In genomic region chr7:734214-734613, GRCh38 we compare ENCODE assay signal across 27 cellular contexts.
"Had no signal": no experiment of that assay in that cellular context is flagged by ENCODE, and none has a peak within 500 bp of the region (broad histone marks: within the 10 kb centered on the region; RNA-seq: fewer than 3 reads in every experiment).

No MANE protein-coding gene starts in this region.

- H3K27ac Mint-ChIP-seq: activated B cell treated with CpG ODN at 0.5 μM for 24 hours; activated CD4-positive, alpha-beta T cell treated with anti-CD3 and anti-CD28 coated beads, Interleukin-2, amount 10 ng/mL, durations not matched to agents 24 days and 14 days; activated CD8-positive, alpha-beta memory T cell treated with anti-CD3 and anti-CD28 coated beads, Interleukin-2, amount 10 ng/mL, durations not matched to agents 7 days and 5 days; activated naive CD4-positive, alpha-beta T cell treated with anti-CD3 and anti-CD28 coated beads, Interleukin-2, amount 50 U/mL, for 24 hours; activated T-cell treated with anti-CD3 and anti-CD28 coated beads, Interleukin-2, amount 50 U/mL, for 24 hours; activated T-helper 1 cell treated with anti-CD3 and anti-CD28 coated beads, Interleukin-12 subunit alpha, Interleukin-12 subunit beta, Interleukin-2, Interleukin-4 antibody, amounts not matched to agents 30 ng/mL and 10 ng/mL and 1 ng/mL, durations not matched to agents 14 hours and 24 hours and 36 hours; T-helper 17 cell had no signal

- H3K27me3 Mint-ChIP-seq: activated B cell treated with CpG ODN at 0.5 μM for 24 hours; activated CD4-positive, alpha-beta T cell treated with anti-CD3 and anti-CD28 coated beads, Interleukin-2, amount 10 ng/mL, durations not matched to agents 24 days and 14 days; activated CD8-positive, alpha-beta memory T cell treated with anti-CD3 and anti-CD28 coated beads, Interleukin-2, amount 10 ng/mL, durations not matched to agents 7 days and 5 days; activated naive CD4-positive, alpha-beta T cell treated with anti-CD3 and anti-CD28 coated beads, Interleukin-2, amount 50 U/mL, for 24 hours; activated T-cell treated with anti-CD3 and anti-CD28 coated beads, Interleukin-2, amount 50 U/mL, for 24 hours; T-helper 17 cell had no signal

- FAIRE-seq: RCC 7860 had no signal

- H3K4me3 Mint-ChIP-seq: activated B cell treated with CpG ODN at 0.5 μM for 24 hours; activated CD4-positive, alpha-beta T cell treated with anti-CD3 and anti-CD28 coated beads, Interleukin-2, amount 10 ng/mL, durations not matched to agents 24 days and 14 days; activated CD8-positive, alpha-beta memory T cell treated with anti-CD3 and anti-CD28 coated beads, Interleukin-2, amount 10 ng/mL, durations not matched to agents 7 days and 5 days; activated naive CD4-positive, alpha-beta T cell treated with anti-CD3 and anti-CD28 coated beads, Interleukin-2, amount 50 U/mL, for 24 hours; activated T-cell treated with anti-CD3 and anti-CD28 coated beads, Interleukin-2, amount 50 U/mL, for 24 hours; activated T-helper 1 cell treated with anti-CD3 and anti-CD28 coated beads, Interleukin-12 subunit alpha, Interleukin-12 subunit beta, Interleukin-2, Interleukin-4 antibody, amounts not matched to agents 30 ng/mL and 10 ng/mL and 1 ng/mL, durations not matched to agents 14 hours and 24 hours and 36 hours; T-helper 17 cell had no signal

- DNase-seq: activated B cell treated with CpG ODN at 0.5 μM for 24 hours; activated CD4-positive, alpha-beta T cell treated with anti-CD3 and anti-CD28 coated beads for 1 hour; activated CD4-positive, alpha-beta T cell treated with anti-CD3 and anti-CD28 coated beads, Interleukin-2, amount 10 ng/mL, durations not matched to agents 24 days and 14 days; activated CD4-positive, alpha-beta T cell treated with anti-CD3 and anti-CD28 coated beads, Interleukin-2, amount 50 U/mL, for 48 hours; activated CD8-positive, alpha-beta memory T cell treated with anti-CD3 and anti-CD28 coated beads, Interleukin-2, amount 10 ng/mL, durations not matched to agents 7 days and 5 days; activated effector memory CD4-positive, alpha-beta T cell treated with Interleukin-2 at 50 U/mL for 16 hours; activated naive CD4-positive, alpha-beta T cell; activated T-cell treated with anti-CD3 and anti-CD28 coated beads, Interleukin-2, amount 50 U/mL, for 24 hours; amniotic stem cell; body of pancreas; central memory CD4-positive, alpha-beta T cell; MM.1S; NCI-H1105; NCI-H1436; NCI-H1694 treated with DMSO at 0.1 percent for 48 hours; NCI-H2081; NCI-H2171 treated with DMSO at 0.1 percent for 48 hours; NCI-H226; NCI-H526; NCI-H774; NK-92 treated with Interleukin-12 subunit alpha and Interleukin-12 subunit beta, amount 100 ng/mL, for 24 hours; SHP77; T-helper 17 cell; T-helper 9 cell had no signal

- H3K4me1 Mint-ChIP-seq: activated B cell treated with CpG ODN at 0.5 μM for 24 hours had no signal

- H3K9me3 Mint-ChIP-seq: activated B cell treated with CpG ODN at 0.5 μM for 24 hours; activated CD4-positive, alpha-beta T cell treated with anti-CD3 and anti-CD28 coated beads, Interleukin-2, amount 10 ng/mL, durations not matched to agents 24 days and 14 days; activated naive CD4-positive, alpha-beta T cell treated with anti-CD3 and anti-CD28 coated beads, Interleukin-2, amount 50 U/mL, for 24 hours; activated T-cell treated with anti-CD3 and anti-CD28 coated beads, Interleukin-2, amount 50 U/mL, for 24 hours; activated T-helper 1 cell treated with anti-CD3 and anti-CD28 coated beads, Interleukin-12 subunit alpha, Interleukin-12 subunit beta, Interleukin-2, Interleukin-4 antibody, amounts not matched to agents 30 ng/mL and 10 ng/mL and 1 ng/mL, durations not matched to agents 14 hours and 24 hours and 36 hours had no signal
